ENCODE assay signal across 1 cellular context in the genomic region with DNA sequence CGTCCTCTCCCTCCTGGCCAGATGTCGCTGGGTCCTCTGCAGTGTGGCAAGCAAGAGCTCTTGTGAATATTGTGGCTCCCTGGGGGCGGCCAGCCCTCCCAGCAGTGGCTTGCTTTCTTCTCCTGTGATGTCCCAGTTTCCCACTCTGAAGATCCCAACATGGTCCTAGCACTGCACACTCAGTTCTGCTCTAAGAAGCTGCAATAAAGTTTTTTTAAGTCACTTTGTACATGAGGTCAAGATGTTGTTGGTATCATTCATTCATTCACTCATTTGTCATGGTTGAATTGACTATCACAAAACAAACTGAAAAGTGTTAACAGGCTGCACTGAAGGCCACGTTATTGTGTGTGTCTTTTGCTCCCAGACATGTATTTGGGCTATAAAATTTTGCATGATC.
A peak's percentile ranks its signal among the peaks of the same experiment; 100 is the strongest.
TF ChIP-seq lines count a peak whose summit lies in the region.

No MANE protein-coding gene starts in this region.

TF ChIP-seq in K562, 482 proteins besides CTCF, POLR2A, EP300 and RAD21:
- TF ChIP-seq KLF13 (tag; IDR thresholded peaks at IDR 0.05; ENCODE audit: borderline replicate concordance, low read depth) = no peak
- TF ChIP-seq MIER1 (IDR thresholded peaks at IDR 0.05; ENCODE audit: low read depth) = no peak
- TF ChIP-seq, protein P1, sequence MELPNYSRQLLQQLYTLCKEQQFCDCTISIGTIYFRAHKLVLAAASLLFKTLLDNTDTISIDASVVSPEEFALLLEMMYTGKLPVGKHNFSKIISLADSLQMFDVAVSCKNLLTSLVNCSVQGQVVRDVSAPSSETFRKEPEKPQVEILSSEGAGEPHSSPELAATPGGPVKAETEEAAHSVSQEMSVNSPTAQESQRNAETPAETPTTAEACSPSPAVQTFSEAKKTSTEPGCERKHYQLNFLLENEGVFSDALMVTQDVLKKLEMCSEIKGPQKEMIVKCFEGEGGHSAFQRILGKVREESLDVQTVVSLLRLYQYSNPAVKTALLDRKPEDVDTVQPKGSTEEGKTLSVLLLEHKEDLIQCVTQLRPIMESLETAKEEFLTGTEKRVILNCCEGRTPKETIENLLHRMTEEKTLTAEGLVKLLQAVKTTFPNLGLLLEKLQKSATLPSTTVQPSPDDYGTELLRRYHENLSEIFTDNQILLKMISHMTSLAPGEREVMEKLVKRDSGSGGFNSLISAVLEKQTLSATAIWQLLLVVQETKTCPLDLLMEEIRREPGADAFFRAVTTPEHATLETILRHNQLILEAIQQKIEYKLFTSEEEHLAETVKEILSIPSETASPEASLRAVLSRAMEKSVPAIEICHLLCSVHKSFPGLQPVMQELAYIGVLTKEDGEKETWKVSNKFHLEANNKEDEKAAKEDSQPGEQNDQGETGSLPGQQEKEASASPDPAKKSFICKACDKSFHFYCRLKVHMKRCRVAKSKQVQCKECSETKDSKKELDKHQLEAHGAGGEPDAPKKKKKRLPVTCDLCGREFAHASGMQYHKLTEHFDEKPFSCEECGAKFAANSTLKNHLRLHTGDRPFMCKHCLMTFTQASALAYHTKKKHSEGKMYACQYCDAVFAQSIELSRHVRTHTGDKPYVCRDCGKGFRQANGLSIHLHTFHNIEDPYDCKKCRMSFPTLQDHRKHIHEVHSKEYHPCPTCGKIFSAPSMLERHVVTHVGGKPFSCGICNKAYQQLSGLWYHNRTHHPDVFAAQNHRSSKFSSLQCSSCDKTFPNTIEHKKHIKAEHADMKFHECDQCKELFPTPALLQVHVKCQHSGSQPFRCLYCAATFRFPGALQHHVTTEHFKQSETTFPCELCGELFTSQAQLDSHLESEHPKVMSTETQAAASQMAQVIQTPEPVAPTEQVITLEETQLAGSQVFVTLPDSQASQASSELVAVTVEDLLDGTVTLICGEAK (IDR thresholded peaks at IDR 0.05) = peak; percentile 70
- TF ChIP-seq, protein P1 (CRISPR knock-in tag; IDR thresholded peaks at IDR 0.05) = no peak
- peak; percentile 75 for TF ChIP-seq ZNF24 (IDR thresholded peaks at IDR 0.05)
